9 cellular contexts compared by ENCODE assay signal in genomic region chr5:65825388-65826328, GRCh38.
A peak's percentile ranks its signal among the peaks of the same experiment; 100 is the strongest.
DNase-seq lines count a peak whose midpoint lies in the region; ATAC-seq and TF ChIP-seq lines count a peak whose summit lies in the region.
"Had no signal": no experiment of that assay in that cellular context is flagged by ENCODE, and none has a peak within 500 bp of the region (broad histone marks: within the 10 kb centered on the region; RNA-seq: fewer than 3 reads in every experiment).

No MANE protein-coding gene starts in this region.

- TF ChIP-seq CTCF in MCF 10A (IDR thresholded peaks at IDR 0.05; ENCODE audit: unreplicated experiment) = no peak

- H3K27me3 Mint-ChIP-seq in naive thymus-derived CD4-positive, alpha-beta T cell = no peaks in the 10 kb centered on the region
- no peaks in the 10 kb centered on the region for H3K27me3 Mint-ChIP-seq in MCF 10A (ENCODE audit: insufficient read depth, unreplicated experiment)

- no TSS peak for BruUV-seq in MCF 10A (replicated peaks; lab: Mats Ljungman, UMichigan)

- H3K9me3 Mint-ChIP-seq in naive thymus-derived CD4-positive, alpha-beta T cell = no peaks in the 10 kb centered on the region
- no peaks in the 10 kb centered on the region for H3K9me3 Mint-ChIP-seq in MCF 10A (ENCODE audit: unreplicated experiment)

- CTCF ChIA-PET in naive thymus-derived CD4-positive, alpha-beta T cell (lab: Charles Lee) = no interaction called here
- CTCF ChIA-PET in MCF 10A (lab: Yijun Ruan, JAX) = interaction anchor here (1.0 kb wide), 1 partner anchor 9 kb away, joined by 3 read pairs; no protein-coding TSS in a partner anchor

- no peak overlapping the region for H3K27ac Mint-ChIP-seq in naive thymus-derived CD4-positive, alpha-beta T cell
- H3K27ac Mint-ChIP-seq in MCF 10A (ENCODE audit: low read depth, unreplicated experiment) = no peak overlapping the region

- no peaks in the 10 kb centered on the region for H3K36me3 ChIP-seq in naive thymus-derived CD4-positive, alpha-beta T cell (ENCODE audit: control insufficient read depth in 2 of 3, insufficient read depth in 3 of 3, low read length in 3 of 3)
- H3K36me3 ChIP-seq: pancreas had no signal

- ATAC-seq in GM19025 (IDR thresholded peaks at IDR 0.05; ENCODE audit: low read depth, unreplicated experiment) (peak; percentile 50), HG02840 (IDR thresholded peaks at IDR 0.05; ENCODE audit: low FRiP score, unreplicated experiment) (peak; percentile 63)
- peak; percentile 70 for ATAC-seq in naive thymus-derived CD4-positive, alpha-beta T cell
- ATAC-seq: pancreas had no signal

- H3K9me3 ChIP-seq in naive thymus-derived CD4-positive, alpha-beta T cell (ENCODE audit: control insufficient read depth in 2 of 3, low read length in 3 of 3) = no peaks in the 10 kb centered on the region
- H3K9me3 ChIP-seq: pancreas had no signal

- no peak overlapping the region for H3K4me3 ChIP-seq in naive thymus-derived CD4-positive, alpha-beta T cell (ENCODE audit: low read length)
- H3K4me3 ChIP-seq: pancreas had no signal

- no peaks in the 10 kb centered on the region for H3K27me3 ChIP-seq in naive thymus-derived CD4-positive, alpha-beta T cell (ENCODE audit: control insufficient read depth in 2 of 2, insufficient read depth in 2 of 2, low read length in 2 of 2)
- H3K27me3 ChIP-seq: pancreas had no signal

- peak overlapping the region in 1 of 10 donors; percentile 54 for H3K4me3 Mint-ChIP-seq in naive thymus-derived CD4-positive, alpha-beta T cell
- no peak overlapping the region for H3K4me3 Mint-ChIP-seq in MCF 10A (ENCODE audit: unreplicated experiment)

- peak; percentile 11 for DNase-seq in NAMALWA (ENCODE audit: low spot score)
- DNase-seq in naive thymus-derived CD4-positive, alpha-beta T cell = no peak
- DNase-seq in stimulated activated CD4-positive, alpha-beta T cell treated with anti-CD3 and anti-CD28 coated beads, Interleukin-15, amount 100 ng/mL, for 24 hours = no peak
- no peak for DNase-seq in AG08395 (ENCODE audit: low spot score)
- DNase-seq in MCF 10A (ENCODE audit: unreplicated experiment) = no peak
- no peak for DNase-seq in T1000 (lab: John Stamatoyannopoulos, UW)
- DNase-seq: pancreas had no signal

- intact Hi-C loops in naive thymus-derived CD4-positive, alpha-beta T cell (cut with micrococcal nuclease) = no loop called here
- intact Hi-C loops in MCF 10A (cut with micrococcal nuclease) = no loop called here

- POLR2A ChIA-PET in naive thymus-derived CD4-positive, alpha-beta T cell (lab: Charles Lee) = no interaction called here
- POLR2A ChIA-PET in MCF 10A (lab: Yijun Ruan, JAX) = interaction anchor here (0.6 to 1.2 kb wide), 2 partner anchors 24 to 101 kb away, joined by 3 read pairs; partner anchors contain the start of gene ERBIN

- no peak overlapping the region for H3K27ac ChIP-seq in naive thymus-derived CD4-positive, alpha-beta T cell (ENCODE audit: low read depth, low read length)
- H3K27ac ChIP-seq: pancreas had no signal

- H3K36me3 Mint-ChIP-seq in naive thymus-derived CD4-positive, alpha-beta T cell = peaks cover 0 to 11% (median 4%) of the 10 kb centered on the region in 5 donors
- peaks cover 13% of the 10 kb centered on the region for H3K36me3 Mint-ChIP-seq in MCF 10A (ENCODE audit: insufficient read depth, unreplicated experiment)

- no peaks in the 10 kb centered on the region for H3K4me1 ChIP-seq in naive thymus-derived CD4-positive, alpha-beta T cell (ENCODE audit: control insufficient read depth in 2 of 2, insufficient read depth in 2 of 2, low read length in 2 of 2)
- H3K4me1 ChIP-seq: pancreas had no signal

- H3K4me1 Mint-ChIP-seq in naive thymus-derived CD4-positive, alpha-beta T cell = peaks cover 0 to 15% (median 8%) of the 10 kb centered on the region in 7 donors
- peaks cover 9% of the 10 kb centered on the region for H3K4me1 Mint-ChIP-seq in MCF 10A (ENCODE audit: insufficient read depth, unreplicated experiment)
